In the genomic region with DNA sequence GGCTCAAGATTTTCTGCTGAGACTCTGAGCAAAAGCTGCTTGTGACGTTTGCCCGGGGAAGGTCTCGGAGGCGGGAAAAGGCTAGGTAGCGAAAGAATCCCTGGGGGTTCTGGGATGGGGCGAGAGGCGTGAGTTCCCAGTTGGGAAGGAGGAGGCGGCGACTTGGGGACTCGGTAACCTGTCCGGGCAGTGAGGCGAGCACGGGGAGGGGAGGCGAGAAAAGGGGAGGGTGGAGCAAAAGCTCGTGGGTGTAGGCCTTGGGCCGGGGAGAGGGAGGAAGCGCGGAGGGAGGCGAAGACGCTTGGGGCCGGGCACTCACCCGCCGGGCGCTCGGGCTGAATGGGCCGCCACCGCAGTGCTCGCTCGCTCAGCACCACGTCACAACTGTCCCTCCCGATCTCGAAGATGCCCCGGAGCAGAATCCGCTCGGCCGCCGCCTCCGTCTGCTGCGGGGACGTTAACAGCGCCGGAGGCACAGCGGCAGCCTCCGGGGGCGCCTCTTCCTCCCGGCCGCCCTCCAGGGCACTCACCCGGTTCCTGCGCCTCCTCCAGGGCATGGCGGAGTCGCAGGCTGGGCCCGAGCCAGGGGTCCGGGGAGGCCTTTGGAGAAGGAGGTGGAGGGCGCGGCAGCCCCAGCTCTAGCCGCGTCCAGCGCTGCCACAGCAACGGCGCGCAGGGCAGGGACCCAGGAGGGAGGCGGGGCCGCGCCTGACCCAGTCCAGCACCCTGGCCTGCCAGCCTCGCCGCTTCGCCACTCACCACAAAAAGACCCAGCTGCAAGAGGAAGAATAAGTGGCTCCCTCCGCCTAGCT, we compare ENCODE assay signal across 8 cellular contexts. TPM values are rescaled to one million over a fixed set of nuclear protein-coding genes. Genes with fewer than 3 reads are reported as not detected.
DNase-seq lines count a peak whose midpoint lies in the region; ATAC-seq and TF ChIP-seq lines count a peak whose summit lies in the region.

A gene with protein sequence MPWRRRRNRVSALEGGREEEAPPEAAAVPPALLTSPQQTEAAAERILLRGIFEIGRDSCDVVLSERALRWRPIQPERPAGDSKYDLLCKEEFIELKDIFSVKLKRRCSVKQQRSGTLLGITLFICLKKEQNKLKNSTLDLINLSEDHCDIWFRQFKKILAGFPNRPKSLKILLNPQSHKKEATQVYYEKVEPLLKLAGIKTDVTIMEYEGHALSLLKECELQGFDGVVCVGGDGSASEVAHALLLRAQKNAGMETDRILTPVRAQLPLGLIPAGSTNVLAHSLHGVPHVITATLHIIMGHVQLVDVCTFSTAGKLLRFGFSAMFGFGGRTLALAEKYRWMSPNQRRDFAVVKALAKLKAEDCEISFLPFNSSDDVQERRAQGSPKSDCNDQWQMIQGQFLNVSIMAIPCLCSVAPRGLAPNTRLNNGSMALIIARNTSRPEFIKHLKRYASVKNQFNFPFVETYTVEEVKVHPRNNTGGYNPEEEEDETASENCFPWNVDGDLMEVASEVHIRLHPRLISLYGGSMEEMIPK (minus strand): TSS at position 656 of the 812 bp plus-strand sequence. CDS start 99 bp downstream, at position 557.

- H3K27ac ChIP-seq in iPS-18a (ENCODE audit: low read length) (no peak within 1 kb of the TSS), skeletal muscle tissue (ENCODE audit: low read depth, low read length) (no peak within 1 kb of the TSS)

- ATAC-seq in GM18517 (IDR thresholded peaks at IDR 0.05; ENCODE audit: unreplicated experiment) (peak; percentile 86), HG02852 (IDR thresholded peaks at IDR 0.05; ENCODE audit: unreplicated experiment) (peak; percentile 85)

- peaks cover 23% of the 10 kb centered on the region for H3K4me1 ChIP-seq in iPS-18a (ENCODE audit: control insufficient read depth, low read depth, low read length)
- H3K4me1 ChIP-seq in skeletal muscle tissue (ENCODE audit: control insufficient read depth in 3 of 3, insufficient read depth in 3 of 3, low read length in 3 of 3): peaks cover 0 to 6% (median 6%) of the 10 kb centered on the region in 3 donors

- H3K9ac ChIP-seq in iPS-18a (ENCODE audit: low read length) (peak within 1 kb of the TSS; percentile 31), skeletal muscle tissue (ENCODE audit: low read depth in 1 of 3, low read length in 3 of 3) (no peak within 1 kb of the TSS)

- no peak for TF ChIP-seq CTCF in astrocyte of the cerebellum (IDR thresholded peaks at IDR 0.05; ENCODE audit: low read depth, low read length, missing control alignments)

- no peaks in the 10 kb centered on the region for H3K9me3 ChIP-seq in iPS-18a (ENCODE audit: control insufficient read depth, low read depth, low read length)
- no peaks in the 10 kb centered on the region for H3K9me3 ChIP-seq in skeletal muscle tissue (ENCODE audit: control insufficient read depth in 3 of 3, low read length in 3 of 3)

- DNase-seq in AG20443 (ENCODE audit: low spot score) (peak; percentile 74), NCI-H69 (lab: John Stamatoyannopoulos, UW) (peak; percentile 97), astrocyte of the cerebellum (ENCODE audit: low read depth) (no peak), NCI-H2081 treated with DMSO at 0.1 percent for 48 hours (lab: John Stamatoyannopoulos, UW) (no peak)

- no peaks in the 10 kb centered on the region for H3K36me3 ChIP-seq in iPS-18a (ENCODE audit: control insufficient read depth, low read depth, low read length)
- no peaks in the 10 kb centered on the region for H3K36me3 ChIP-seq in skeletal muscle tissue (ENCODE audit: control insufficient read depth in 3 of 3, insufficient read depth in 3 of 3, low read length in 3 of 3)

- in situ Hi-C loops in astrocyte of the cerebellum (cut with HindIII; ENCODE audit: low sequenced_read_pairs): no loop called here

- H3K4me3 ChIP-seq in astrocyte of the cerebellum (ENCODE audit: low read depth, low read length) (peak within 1 kb of the TSS; percentile 55), iPS-18a (ENCODE audit: low read length) (peak within 1 kb of the TSS; percentile 80), skeletal muscle tissue (ENCODE audit: low read length in 3 of 3) (peak within 1 kb of the TSS; percentile 31 to 54 (median 32))

- H3K27me3 ChIP-seq in iPS-18a (ENCODE audit: control insufficient read depth, insufficient read depth, low read length) (peaks cover 68% of the 10 kb centered on the region), skeletal muscle tissue (ENCODE audit: control insufficient read depth in 3 of 3, insufficient read depth in 3 of 3, low read length in 3 of 3) (peaks cover 6 to 19% (median 14%) of the 10 kb centered on the region in 3 donors)

RNA-seq across cellular contexts. Expression of the gene that starts here (rescaled TPM):
- total RNA-seq in skeletal muscle tissue: not detected

Comparison
In these comparisons a context has a peak if more than half of its experiments do, and no peak if none do; other contexts are left out.
1. DNase-seq: peak in AG20443 (single experiment) and NCI-H69 (single experiment); none in astrocyte of the cerebellum (single experiment) and NCI-H2081 treated with DMSO at 0.1 percent for 48 hours (single experiment).
2. Peak in every context shown above with its lines, with median percentiles within 50 percentile points of each other: H3K4me3 ChIP-seq.